Comparison of ENCODE assay signal across 18 cellular contexts in genomic region chr20:35673884-35674283, GRCh38. TPM values are rescaled to one million over a fixed set of nuclear protein-coding genes. Genes with fewer than 3 reads are reported as not detected.
DNase-seq lines count a peak whose midpoint lies in the region; ATAC-seq lines count a peak whose summit lies in the region.
"Had no signal": no experiment of that assay in that cellular context is flagged by ENCODE, and none has a peak within 500 bp of the region (broad histone marks: within the 10 kb centered on the region; RNA-seq: fewer than 3 reads in every experiment).

No MANE protein-coding gene starts in this region.

- H3K27ac ChIP-seq in BLaER1 treated with 17β-estradiol and CSF1 and Interleukin-3, amounts not matched to agents 10 nM and 100 nM: peak overlapping the region in 3 of 11 experiments; percentile 2 to 9 (median 4); a peak in 2 of 22 replicates

- H3K9ac ChIP-seq in BLaER1 treated with 17β-estradiol and CSF1 and Interleukin-3, amounts not matched to agents 10 nM and 100 nM: peak overlapping the region in 1 of 11 experiments; percentile 9; a peak in 2 of 22 replicates
- H3K9ac ChIP-seq: SK-N-SH had no signal

- H4K20me1 ChIP-seq in BLaER1 treated with 17β-estradiol and CSF1 and Interleukin-3, amounts not matched to agents 10 nM and 100 nM: no peaks in the 10 kb centered on the region; a peak in 1 of 22 replicates

- CTCF ChIA-PET in activated CD4-positive, alpha-beta T cell treated with anti-CD3 and anti-CD28 coated beads, Interleukin-2, amount 10 ng/mL, durations not matched to agents 7 days and 5 days (lab: Charles Lee): interaction anchor here (0.6 kb wide), 1 partner anchor 22 kb away, joined by 3 read pairs; no protein-coding TSS in a partner anchor

- H3K4me1 Mint-ChIP-seq in activated CD4-positive, alpha-beta T cell treated with anti-CD3 and anti-CD28 coated beads, Interleukin-2, amount 10 ng/mL, durations not matched to agents 7 days and 5 days: no peaks in the 10 kb centered on the region

- no peaks in the 10 kb centered on the region for H3K9me3 ChIP-seq in BLaER1 treated with 17β-estradiol and CSF1 and Interleukin-3, amounts not matched to agents 10 nM and 100 nM (replicated peaks in 1 of 11)
- H3K9me3 ChIP-seq: SK-N-SH had no signal

- H3K4me1 ChIP-seq in BLaER1 treated with 17β-estradiol and CSF1 and Interleukin-3, amounts not matched to agents 10 nM and 100 nM: peaks cover 0 to 22% (median 11%) of the 10 kb centered on the region in 10 experiments; a peak in 14 of 20 replicates

- peaks cover 35% of the 10 kb centered on the region for H3K36me3 Mint-ChIP-seq in activated CD4-positive, alpha-beta T cell treated with anti-CD3 and anti-CD28 coated beads, Interleukin-2, amount 10 ng/mL, durations not matched to agents 7 days and 5 days (ENCODE audit: low read depth)

- no peak overlapping the region for H3K4me3 ChIP-seq in BLaER1 treated with 17β-estradiol and CSF1 and Interleukin-3, amounts not matched to agents 10 nM and 100 nM

- H3K27me3 Mint-ChIP-seq in activated CD4-positive, alpha-beta T cell treated with anti-CD3 and anti-CD28 coated beads, Interleukin-2, amount 10 ng/mL, durations not matched to agents 7 days and 5 days: no peaks in the 10 kb centered on the region

- ATAC-seq in sciatic nerve: no peak
- ATAC-seq: CD8-positive, alpha-beta T cell; Panc1 had no signal

- H3K4me2 ChIP-seq in BLaER1 treated with 17β-estradiol and CSF1 and Interleukin-3, amounts not matched to agents 10 nM and 100 nM: peak overlapping the region in 7 of 11 experiments; percentile 25 to 55 (median 36); a peak in 14 of 22 replicates
- H3K4me2 ChIP-seq: SK-N-SH had no signal

- H3K27ac Mint-ChIP-seq in activated CD4-positive, alpha-beta T cell treated with anti-CD3 and anti-CD28 coated beads, Interleukin-2, amount 10 ng/mL, durations not matched to agents 7 days and 5 days: no peak overlapping the region
- H3K27ac Mint-ChIP-seq: CD8-positive, alpha-beta T cell; HFFc6 had no signal

- DNase-seq in cerebellar cortex (ENCODE audit: low spot score) (peak; percentile 79), sciatic nerve (ENCODE audit: low spot score) (peak; percentile 9), NCI-H187 (lab: John Stamatoyannopoulos, UW) (no peak)
- DNase-seq in activated CD4-positive, alpha-beta T cell treated with anti-CD3 and anti-CD28 coated beads, Interleukin-2, amount 10 ng/mL, durations not matched to agents 7 days and 5 days: no peak
- DNase-seq: CD8-positive, alpha-beta T cell; H7; HFFc6; KG1; NCI-H1105 treated with DMSO at 0.1 percent for 48 hours; NCI-H2081; NCI-H2171; NCI-H345; NCI-H524; NCI-H82; SIG-M5; SK-N-SH had no signal

- H3K4me3 Mint-ChIP-seq in activated CD4-positive, alpha-beta T cell treated with anti-CD3 and anti-CD28 coated beads, Interleukin-2, amount 10 ng/mL, durations not matched to agents 7 days and 5 days: no peak overlapping the region
- H3K4me3 Mint-ChIP-seq: CD8-positive, alpha-beta T cell; HFFc6 had no signal

- no peaks in the 10 kb centered on the region for H3K9me3 Mint-ChIP-seq in activated CD4-positive, alpha-beta T cell treated with anti-CD3 and anti-CD28 coated beads, Interleukin-2, amount 10 ng/mL, durations not matched to agents 7 days and 5 days
- H3K9me3 Mint-ChIP-seq: CD8-positive, alpha-beta T cell; HFFc6 had no signal

- intact Hi-C loops in sciatic nerve (cut with DNase I): no loop called here

- H3K36me3 ChIP-seq in BLaER1 treated with 17β-estradiol and CSF1 and Interleukin-3, amounts not matched to agents 10 nM and 100 nM: peaks cover 44 to 100% (median 72%) of the 10 kb centered on the region in 11 experiments

- POLR2A ChIA-PET in activated CD4-positive, alpha-beta T cell treated with anti-CD3 and anti-CD28 coated beads, Interleukin-2, amount 10 ng/mL, durations not matched to agents 7 days and 5 days (lab: Charles Lee): no interaction called here

- no peaks in the 10 kb centered on the region for H3K27me3 ChIP-seq in BLaER1 treated with 17β-estradiol and CSF1 and Interleukin-3, amounts not matched to agents 10 nM and 100 nM

RNA-seq across cellular contexts. Expression of gene CPNE1, which starts 9.2 kb away (rescaled TPM):
- 167 TPM for total RNA-seq in sciatic nerve
- 100 to 1,000 TPM; 252 to 256 TPM for total RNA-seq in activated CD4-positive, alpha-beta T cell treated with anti-CD3 and anti-CD28 coated beads, Interleukin-2, amount 10 ng/mL, durations not matched to agents 7 days and 5 days

RNA-seq across cellular contexts. Expression of gene RBM12, which starts 9.2 kb away (rescaled TPM):
- total RNA-seq in sciatic nerve: 77.7 TPM
- total RNA-seq in activated CD4-positive, alpha-beta T cell treated with anti-CD3 and anti-CD28 coated beads, Interleukin-2, amount 10 ng/mL, durations not matched to agents 7 days and 5 days: 100 to 1,000 TPM; 121 to 127 TPM

RNA-seq across cellular contexts. Expression of gene NFS1, which starts 25.3 kb away (rescaled TPM):
- total RNA-seq in sciatic nerve: 26.7 TPM
- total RNA-seq in activated CD4-positive, alpha-beta T cell treated with anti-CD3 and anti-CD28 coated beads, Interleukin-2, amount 10 ng/mL, durations not matched to agents 7 days and 5 days: 10 to 100 TPM; 33.2 to 36.6 TPM

RNA-seq across cellular contexts. Expression of gene ROMO1, which starts 25.3 kb away (rescaled TPM):
- 63.8 TPM for total RNA-seq in sciatic nerve
- 100 to 1,000 TPM in 1 of 2 experiments, 10 to 100 TPM in 1; 55.0 to 103 TPM for total RNA-seq in activated CD4-positive, alpha-beta T cell treated with anti-CD3 and anti-CD28 coated beads, Interleukin-2, amount 10 ng/mL, durations not matched to agents 7 days and 5 days

RNA-seq across cellular contexts. Expression of gene SPAG4, which starts 58.3 kb away (rescaled TPM):
- total RNA-seq in sciatic nerve: 4.5 TPM
- total RNA-seq in activated CD4-positive, alpha-beta T cell treated with anti-CD3 and anti-CD28 coated beads, Interleukin-2, amount 10 ng/mL, durations not matched to agents 7 days and 5 days: 1 to 10 TPM; 1.7 to 1.9 TPM

Comparison
In these comparisons a context has a peak if more than half of its experiments do, and no peak if none do; other contexts are left out.
1. DNase-seq: peak in cerebellar cortex (single experiment) and sciatic nerve (single experiment); none in activated CD4-positive, alpha-beta T cell treated with anti-CD3 and anti-CD28 coated beads, Interleukin-2, amount 10 ng/mL, durations not matched to agents 7 days and 5 days (single experiment) and NCI-H187 (0 of 2).